8 cellular contexts compared by ENCODE assay signal in the genomic region with DNA sequence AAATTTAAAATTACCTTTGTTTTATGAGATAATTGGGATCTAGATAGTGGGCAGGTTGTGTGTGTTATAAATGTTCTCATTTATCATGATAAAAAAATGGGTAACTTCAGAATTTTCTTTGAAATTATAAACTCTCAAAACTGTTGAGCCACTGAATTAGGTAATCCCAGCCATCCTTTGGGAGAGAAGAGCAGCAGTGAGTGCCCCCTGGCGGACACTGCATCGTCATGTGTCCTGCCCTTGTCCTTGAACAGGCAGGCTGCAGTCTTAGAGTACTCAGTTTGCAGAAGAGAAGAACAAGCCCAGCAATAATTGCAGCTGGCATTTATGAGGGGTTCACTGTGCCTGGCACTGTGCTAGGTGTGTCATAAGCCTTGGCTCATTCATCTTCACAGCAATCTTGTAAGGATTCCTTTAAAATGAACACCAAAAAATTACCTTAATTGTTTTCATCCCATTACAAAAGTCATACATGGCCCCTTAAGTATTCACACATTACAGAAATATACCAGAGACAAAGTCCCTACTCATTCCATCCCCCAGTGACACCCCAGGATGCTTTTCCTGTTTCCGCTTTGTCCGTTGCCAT.
DNase-seq lines count a peak whose midpoint lies in the region; ATAC-seq, FAIRE-seq and TF ChIP-seq lines count a peak whose summit lies in the region.

No MANE protein-coding gene starts in this region.

- WGBS in sigmoid colon, 2 donors = 14 to 42% methylated on average over 4 of the region's 4 CpGs

- peak overlapping the region; percentile 37 for H3K27ac Mint-ChIP-seq in T-helper 17 cell

- peak; percentile 78 for FAIRE-seq in GM18507 (lab: Jason Lieb, UNC)

- H3K4me1 Mint-ChIP-seq in T-helper 17 cell = peaks cover 2% of the 10 kb centered on the region

- TF ChIP-seq POLR2A in sigmoid colon (IDR thresholded peaks at IDR 0.05) = no peak

- no peaks in the 10 kb centered on the region for H3K9me3 ChIP-seq in T-helper 17 cell (ENCODE audit: control insufficient read depth, low read length, poor library complexity, severe bottlenecking)
- no peaks in the 10 kb centered on the region for H3K9me3 ChIP-seq in left ventricle myocardium inferior (replicated peaks)
- no peaks in the 10 kb centered on the region for H3K9me3 ChIP-seq in sigmoid colon

- H3K27ac ChIP-seq in left ventricle myocardium inferior (replicated peaks) (no peak overlapping the region), sigmoid colon (no peak overlapping the region)

- no peak overlapping the region for H3K4me3 Mint-ChIP-seq in T-helper 17 cell

- peak; percentile 83 for ATAC-seq in T-helper 17 cell
- ATAC-seq in GM19467 (IDR thresholded peaks at IDR 0.05; ENCODE audit: unreplicated experiment) = no peak

- intact Hi-C loops in left ventricle myocardium inferior (cut with micrococcal nuclease) = loop anchor here (5.0 kb wide), 2 partner anchors 61 to 141 kb away; a partner anchor contains a TSS
- intact Hi-C loops in sigmoid colon (cut with DNase I) = loop anchor here (2.0 to 5.0 kb wide), 3 partner anchors 62 to 359 kb away; no protein-coding TSS in a partner anchor

- H3K36me3 ChIP-seq in left ventricle myocardium inferior (no peaks in the 10 kb centered on the region), sigmoid colon (no peaks in the 10 kb centered on the region)

- H3K27me3 ChIP-seq in left ventricle myocardium inferior (ENCODE audit: low read depth) (no peaks in the 10 kb centered on the region), sigmoid colon (peaks cover 0 to 9% (median 0%) of the 10 kb centered on the region in 3 donors)

- H3K27me3 Mint-ChIP-seq in T-helper 17 cell = no peaks in the 10 kb centered on the region

- H3K4me3 ChIP-seq in left ventricle myocardium inferior (no peak overlapping the region), sigmoid colon (no peak overlapping the region)

- TF ChIP-seq EP300 in sigmoid colon (IDR thresholded peaks at IDR 0.05) = no peak

- TF ChIP-seq CTCF in left ventricle myocardium inferior (IDR thresholded peaks at IDR 0.05; ENCODE audit: borderline replicate concordance) (peak; percentile 90), sigmoid colon (IDR thresholded peaks at IDR 0.05) (peak; percentile 48 to 85 (median 68))

- H3K4me1 ChIP-seq in left ventricle myocardium inferior = no peaks in the 10 kb centered on the region
- H3K4me1 ChIP-seq in sigmoid colon = no peaks in the 10 kb centered on the region

- H3K36me3 Mint-ChIP-seq in T-helper 17 cell (ENCODE audit: low read depth) = no peaks in the 10 kb centered on the region

- DNase-seq in A172 (ENCODE audit: low spot score) = peak; percentile 82
- peak; percentile 56 for DNase-seq in GM18507 (ENCODE audit: extremely low spot score, insufficient read length, low read depth)
- peak; percentile 53 for DNase-seq in NCI-H1417 treated with DMSO at 0.1 percent for 48 hours (lab: John Stamatoyannopoulos, UW)
- peak; percentile 46 to 55 (median 53) for DNase-seq in T-helper 17 cell
- peak; percentile 74 for DNase-seq in amniotic stem cell (lab: John Stamatoyannopoulos, UW)
- peak; percentile 83 for DNase-seq in left ventricle myocardium inferior
- DNase-seq in sigmoid colon = peak; percentile 83
